In genomic region chr10:11823122-11823988, GRCh38 we compare ENCODE assay signal across 8 cellular contexts. TPM values are rescaled to one million over a fixed set of nuclear protein-coding genes. Genes with fewer than 3 reads are reported as not detected.
DNase-seq lines count a peak whose midpoint lies in the region; ATAC-seq and TF ChIP-seq lines count a peak whose summit lies in the region.

TSS of gene PROSER2 (plus strand) at chr10:11823356. CDS start at chr10:11852078, 28,722 bp downstream.

- peak within 1 kb of the TSS; percentile 64 for H3K4me3 ChIP-seq in MG63
- peak within 1 kb of the TSS; percentile 84 to 91 for H3K4me3 ChIP-seq in esophagus (ENCODE audit: low read depth in 1 of 2, low read length in 2 of 2)
- H3K4me3 ChIP-seq in naive thymus-derived CD4-positive, alpha-beta T cell (ENCODE audit: low read length) = peak within 1 kb of the TSS; percentile 56

- 1 to 2% methylated on average over 84 to 114 of the region's 114 CpGs for WGBS in esophagus, 2 donors

- H3K27ac ChIP-seq in esophagus (ENCODE audit: low read depth in 2 of 2, low read length in 1 of 2) = peak within 1 kb of the TSS; percentile 52 to 66
- H3K27ac ChIP-seq in naive thymus-derived CD4-positive, alpha-beta T cell (ENCODE audit: low read depth, low read length) = peak within 1 kb of the TSS; percentile 29

- no peak for TF ChIP-seq CTCF in activated CD8-positive, alpha-beta T cell treated with anti-CD3 and anti-CD28 coated beads for 36 hours (IDR thresholded peaks at IDR 0.05)
- TF ChIP-seq CTCF in type B pancreatic cell (conservative IDR thresholded peaks at IDR 0.05) = no peak

- ATAC-seq in activated CD8-positive, alpha-beta T cell treated with anti-CD3 and anti-CD28 coated beads for 36 hours = peak; percentile 81
- ATAC-seq in naive thymus-derived CD4-positive, alpha-beta T cell = peak; percentile 95

- peak within 1 kb of the TSS; percentile 74 for H3K4me3 Mint-ChIP-seq in activated CD8-positive, alpha-beta T cell treated with anti-CD3 and anti-CD28 coated beads for 36 hours
- peak within 1 kb of the TSS; percentile 64 to 94 (median 83) for H3K4me3 Mint-ChIP-seq in naive thymus-derived CD4-positive, alpha-beta T cell
- H3K4me3 Mint-ChIP-seq in type B pancreatic cell = peak within 1 kb of the TSS; percentile 91

- peak in 2 of 3 experiments; percentile 14 for DNase-seq in NCI-H1417 (lab: John Stamatoyannopoulos, UW)
- no peak for DNase-seq in NCI-H1417 treated with DMSO at 0.1 percent for 48 hours (lab: John Stamatoyannopoulos, UW)
- peak; percentile 63 for DNase-seq in MG63
- peak; percentile 51 for DNase-seq in activated CD8-positive, alpha-beta T cell treated with anti-CD3 and anti-CD28 coated beads for 36 hours
- DNase-seq in naive thymus-derived CD4-positive, alpha-beta T cell = peak; percentile 16 to 71 (median 45)
- no peak for DNase-seq in type B pancreatic cell (ENCODE audit: extremely low spot score, unreplicated experiment)
- DNase-seq in SW480 (ENCODE audit: low spot score) = no peak

- no peaks in the 10 kb centered on the region for H3K27me3 ChIP-seq in MG63
- no peaks in the 10 kb centered on the region for H3K27me3 ChIP-seq in esophagus (ENCODE audit: control insufficient read depth in 1 of 2, insufficient read depth in 2 of 2, low read length in 2 of 2)
- H3K27me3 ChIP-seq in naive thymus-derived CD4-positive, alpha-beta T cell (ENCODE audit: control insufficient read depth in 2 of 2, insufficient read depth in 2 of 2, low read length in 2 of 2) = peaks cover 0 to 3% of the 10 kb centered on the region in 2 donors

- no peaks in the 10 kb centered on the region for H3K9me3 Mint-ChIP-seq in activated CD8-positive, alpha-beta T cell treated with anti-CD3 and anti-CD28 coated beads for 36 hours
- H3K9me3 Mint-ChIP-seq in naive thymus-derived CD4-positive, alpha-beta T cell = no peaks in the 10 kb centered on the region
- H3K9me3 Mint-ChIP-seq in type B pancreatic cell = no peaks in the 10 kb centered on the region

- H3K27ac Mint-ChIP-seq in activated CD8-positive, alpha-beta T cell treated with anti-CD3 and anti-CD28 coated beads for 36 hours = peak within 1 kb of the TSS; percentile 47
- peak within 1 kb of the TSS in 4 of 9 donors; percentile 14 to 81 (median 58) for H3K27ac Mint-ChIP-seq in naive thymus-derived CD4-positive, alpha-beta T cell
- peak within 1 kb of the TSS; percentile 40 for H3K27ac Mint-ChIP-seq in type B pancreatic cell

- no peaks in the 10 kb centered on the region for H3K9me3 ChIP-seq in MG63
- no peaks in the 10 kb centered on the region for H3K9me3 ChIP-seq in esophagus (ENCODE audit: control insufficient read depth in 2 of 2, insufficient read depth in 1 of 2, low read depth in 1 of 2, low read length in 1 of 2)
- H3K9me3 ChIP-seq in naive thymus-derived CD4-positive, alpha-beta T cell (ENCODE audit: control insufficient read depth in 2 of 3, low read length in 3 of 3) = no peaks in the 10 kb centered on the region

- H3K36me3 Mint-ChIP-seq in activated CD8-positive, alpha-beta T cell treated with anti-CD3 and anti-CD28 coated beads for 36 hours (ENCODE audit: low read depth) = no peaks in the 10 kb centered on the region
- H3K36me3 Mint-ChIP-seq in naive thymus-derived CD4-positive, alpha-beta T cell = no peaks in the 10 kb centered on the region
- no peaks in the 10 kb centered on the region for H3K36me3 Mint-ChIP-seq in type B pancreatic cell

- H3K36me3 ChIP-seq in MG63 (no peaks in the 10 kb centered on the region), esophagus (ENCODE audit: control insufficient read depth in 2 of 2, insufficient read depth in 2 of 2, low read length in 1 of 2) (no peaks in the 10 kb centered on the region)
- H3K36me3 ChIP-seq in naive thymus-derived CD4-positive, alpha-beta T cell (ENCODE audit: control insufficient read depth in 2 of 3, insufficient read depth in 3 of 3, low read length in 3 of 3) = no peaks in the 10 kb centered on the region

- peaks cover 12% of the 10 kb centered on the region for H3K4me1 Mint-ChIP-seq in activated CD8-positive, alpha-beta T cell treated with anti-CD3 and anti-CD28 coated beads for 36 hours (ENCODE audit: low read depth)
- peaks cover 0 to 27% (median 17%) of the 10 kb centered on the region in 7 donors for H3K4me1 Mint-ChIP-seq in naive thymus-derived CD4-positive, alpha-beta T cell
- H3K4me1 Mint-ChIP-seq in type B pancreatic cell (ENCODE audit: unreplicated experiment) = peaks cover 21% of the 10 kb centered on the region

- H3K27me3 Mint-ChIP-seq in activated CD8-positive, alpha-beta T cell treated with anti-CD3 and anti-CD28 coated beads for 36 hours = peaks cover 41% of the 10 kb centered on the region
- peaks cover 26 to 60% (median 45%) of the 10 kb centered on the region in 5 donors for H3K27me3 Mint-ChIP-seq in naive thymus-derived CD4-positive, alpha-beta T cell
- peaks cover 28% of the 10 kb centered on the region for H3K27me3 Mint-ChIP-seq in type B pancreatic cell

- POLR2A ChIA-PET in activated CD8-positive, alpha-beta T cell treated with anti-CD3 and anti-CD28 coated beads for 36 hours (lab: Charles Lee) = no interaction called here
- POLR2A ChIA-PET in naive thymus-derived CD4-positive, alpha-beta T cell (lab: Charles Lee) = no interaction called here

- intact Hi-C loops in activated CD8-positive, alpha-beta T cell treated with anti-CD3 and anti-CD28 coated beads for 36 hours (cut with micrococcal nuclease) = no loop called here
- intact Hi-C loops in naive thymus-derived CD4-positive, alpha-beta T cell (cut with micrococcal nuclease) = loop anchor here (5.0 to 10.0 kb wide), 3 partner anchors 39 to 306 kb away; partner anchors contain the start of gene SEC61A2 (in 1 of the 2)

- CTCF ChIA-PET in activated CD8-positive, alpha-beta T cell treated with anti-CD3 and anti-CD28 coated beads for 36 hours (lab: Charles Lee) = interaction anchor here (0.8 kb wide), 1 partner anchor 163 kb away, joined by 3 read pairs; no protein-coding TSS in a partner anchor
- CTCF ChIA-PET in naive thymus-derived CD4-positive, alpha-beta T cell (lab: Charles Lee) = no interaction called here

- H3K4me1 ChIP-seq in esophagus (ENCODE audit: control insufficient read depth in 2 of 2, insufficient read depth in 2 of 2, low read length in 1 of 2) = peaks cover 3 to 4% of the 10 kb centered on the region in 2 donors
- peaks cover 0 to 3% of the 10 kb centered on the region in 2 donors for H3K4me1 ChIP-seq in naive thymus-derived CD4-positive, alpha-beta T cell (ENCODE audit: control insufficient read depth in 2 of 2, insufficient read depth in 2 of 2, low read length in 2 of 2)

RNA-seq across cellular contexts. Expression of gene PROSER2, which starts in this region (rescaled TPM):
- 2.1 and 3.5 TPM in 2 replicates for total RNA-seq in MG63 (2014; rRNA removed; shearing (Covaris generic); ENCODE audit: low replicate concordance)
- 1 to 10 TPM; 1.1 to 1.7 TPM for total RNA-seq in activated CD8-positive, alpha-beta T cell treated with anti-CD3 and anti-CD28 coated beads for 36 hours
- 1 to 10 TPM; 5.2 to 6.8 TPM for polyA plus RNA-seq in esophagus
- total RNA-seq in naive thymus-derived CD4-positive, alpha-beta T cell = 1 to 10 TPM in 4 of 5 experiments, under 1 TPM in 1; 0.07 to 4.9 (median 1.8) TPM
- polyA plus RNA-seq in naive thymus-derived CD4-positive, alpha-beta T cell = 1 to 10 TPM; 2.5 to 3.0 TPM
- total RNA-seq in type B pancreatic cell (ENCODE audit: low replicate concordance) = 6.7 and 12.6 TPM in 2 replicates

Comparison
In these comparisons a context has a peak if more than half of its experiments do, and no peak if none do; other contexts are left out.
1. DNase-seq: peak in NCI-H1417 (2 of 3), MG63 (single experiment), activated CD8-positive, alpha-beta T cell treated with anti-CD3 and anti-CD28 coated beads for 36 hours (single experiment) and naive thymus-derived CD4-positive, alpha-beta T cell (9 of 9); none in NCI-H1417 treated with DMSO at 0.1 percent for 48 hours (single experiment), type B pancreatic cell (single experiment) and SW480 (single experiment).
2. Peak in every context shown above with its lines, with median percentiles within 50 percentile points of each other: H3K4me3 ChIP-seq and H3K4me3 Mint-ChIP-seq.